13 cellular contexts compared by ENCODE assay signal in the genomic region with DNA sequence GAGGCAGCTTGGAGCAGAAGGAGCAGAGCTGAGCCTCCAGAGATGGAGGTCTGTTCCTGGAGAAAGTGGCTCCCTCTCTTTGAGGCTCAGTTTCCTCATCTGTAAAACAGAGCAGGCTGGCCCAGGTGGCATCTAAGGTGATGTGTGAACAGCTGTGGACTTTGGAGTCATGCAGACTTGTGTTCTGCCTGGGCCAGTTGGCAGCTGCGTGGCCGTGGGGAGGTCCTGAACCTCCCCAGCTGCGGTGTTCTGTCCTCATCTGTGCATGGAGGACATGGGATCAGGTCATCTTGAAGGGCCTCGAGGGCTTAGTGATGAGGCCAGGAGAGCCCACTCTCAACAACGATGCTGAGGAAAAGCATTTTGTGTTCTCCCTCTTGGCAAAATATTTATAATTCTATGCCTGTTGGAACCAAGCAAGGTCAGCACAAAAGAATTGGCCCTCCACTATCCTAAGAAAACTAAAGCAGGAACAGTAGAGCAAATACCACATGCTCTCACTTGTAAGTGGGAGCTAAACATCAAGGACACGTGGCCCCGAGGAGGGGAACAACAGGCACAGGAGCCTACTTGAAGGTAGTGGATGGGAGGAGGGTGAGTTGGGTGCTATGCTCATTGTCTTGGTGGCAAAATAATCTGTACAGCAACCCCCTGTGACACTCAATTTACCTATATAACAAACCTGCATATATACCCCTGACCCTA.
"Had no signal": no experiment of that assay in that cellular context is flagged by ENCODE, and none has a peak within 500 bp of the region (broad histone marks: within the 10 kb centered on the region; RNA-seq: fewer than 3 reads in every experiment).

No MANE protein-coding gene starts in this region.

- H3K36me3 ChIP-seq: adrenal gland, gastrocnemius medialis had no signal

- H3K4me3 ChIP-seq: adrenal gland, gastrocnemius medialis, lung, SK-N-MC had no signal

- ATAC-seq: gastrocnemius medialis; naive thymus-derived CD4-positive, alpha-beta T cell had no signal

- H3K9me3 ChIP-seq: adrenal gland, gastrocnemius medialis had no signal

- DNase-seq: activated CD4-positive, alpha-beta memory T cell treated with anti-CD3 and anti-CD28 coated beads for 36 hours; activated naive CD4-positive, alpha-beta T cell treated with Interleukin-2 at 50 U/mL for 16 hours; effector memory CD4-positive, alpha-beta T cell; gastrocnemius medialis; naive thymus-derived CD4-positive, alpha-beta T cell; stimulated activated CD4-positive, alpha-beta T cell treated with anti-CD3 and anti-CD28 coated beads, Interleukin-15, amount 100 ng/mL, for 24 hours; stimulated activated CD4-positive, alpha-beta T cell treated with anti-CD3 and anti-CD28 coated beads, Interleukin-4, amount 100 ng/mL, for 24 hours; T-helper 1 cell had no signal

- H3K27me3 ChIP-seq: adrenal gland had no signal

- H3K27ac ChIP-seq: epithelial cell of prostate, SK-N-MC, VCaP had no signal
